9 cellular contexts compared by ENCODE assay signal in genomic region chr5:142982821-142983200, GRCh38.
DNase-seq lines count a peak whose midpoint lies in the region; ATAC-seq and TF ChIP-seq lines count a peak whose summit lies in the region.
"Had no signal": no experiment of that assay in that cellular context is flagged by ENCODE, and none has a peak within 500 bp of the region (broad histone marks: within the 10 kb centered on the region; RNA-seq: fewer than 3 reads in every experiment).

No MANE protein-coding gene starts in this region.

- H3K9me2 ChIP-seq in Karpas-422 (replicated peaks; ENCODE audit: insufficient read depth, low read length): no peaks in the 10 kb centered on the region

- no peaks in the 10 kb centered on the region for H3K9me3 ChIP-seq in CD8-positive, alpha-beta memory T cell (ENCODE audit: low read length)
- H3K9me3 ChIP-seq in Karpas-422 (ENCODE audit: low read length) (no peaks in the 10 kb centered on the region), smooth muscle cell (replicated peaks; ENCODE audit: low read depth) (no peaks in the 10 kb centered on the region)
- H3K9me3 ChIP-seq: ascending aorta had no signal

- H3K4me2 ChIP-seq in Karpas-422 (ENCODE audit: low read depth, low read length, poor library complexity, severe bottlenecking) (no peak overlapping the region), smooth muscle cell (no peak overlapping the region)

- no peaks in the 10 kb centered on the region for H3K27me3 ChIP-seq in CD8-positive, alpha-beta memory T cell (ENCODE audit: insufficient read depth, low read length, poor library complexity, severe bottlenecking)
- H3K27me3 ChIP-seq in Karpas-422 (ENCODE audit: low read length) (no peaks in the 10 kb centered on the region), dorsolateral prefrontal cortex (no peaks in the 10 kb centered on the region), smooth muscle cell (ENCODE audit: low read depth) (no peaks in the 10 kb centered on the region)
- H3K27me3 ChIP-seq: ascending aorta had no signal

- H3K4me1 Mint-ChIP-seq in CD8-positive, alpha-beta memory T cell: peaks cover 68 to 75% (median 75%) of the 10 kb centered on the region in 3 donors
- peaks cover 72 to 73% of the 10 kb centered on the region in 2 donors for H3K4me1 Mint-ChIP-seq in natural killer cell treated with Interleukin-12 subunit alpha and Interleukin-12 subunit beta and Interleukin-15 and Interleukin-18, amount 100 ng/mL, for 72 hours (ENCODE audit: low read depth in 2 of 2)

- no peak for ATAC-seq in natural killer cell treated with Interleukin-12 subunit alpha and Interleukin-12 subunit beta and Interleukin-15 and Interleukin-18, amount 100 ng/mL, for 72 hours
- no peak for ATAC-seq in GM21515 (IDR thresholded peaks at IDR 0.05; ENCODE audit: unreplicated experiment)

- no peaks in the 10 kb centered on the region for H3K36me3 ChIP-seq in CD8-positive, alpha-beta memory T cell (ENCODE audit: insufficient read depth, low read length)
- H3K36me3 ChIP-seq in Karpas-422 (ENCODE audit: insufficient read depth, low read length) (no peaks in the 10 kb centered on the region), smooth muscle cell (ENCODE audit: low read depth) (no peaks in the 10 kb centered on the region)
- H3K36me3 ChIP-seq: ascending aorta had no signal

- no peak for DNase-seq in CD8-positive, alpha-beta memory T cell
- DNase-seq in Karpas-422 (peak; percentile 69), dorsolateral prefrontal cortex (no peak), smooth muscle cell (lab: John Stamatoyannopoulos, UW; ENCODE audit: unreplicated experiment) (no peak), NCI-H1436 (lab: John Stamatoyannopoulos, UW) (no peak), kidney tubule cell (ENCODE audit: low spot score) (no peak)
- DNase-seq in natural killer cell treated with Interleukin-12 subunit alpha and Interleukin-12 subunit beta and Interleukin-15 and Interleukin-18, amount 100 ng/mL, for 72 hours (ENCODE audit: low spot score): no peak

- H3K4me3 ChIP-seq in CD8-positive, alpha-beta memory T cell (ENCODE audit: low read length): no peak overlapping the region
- H3K4me3 ChIP-seq in Karpas-422 (ENCODE audit: low read length) (no peak overlapping the region), dorsolateral prefrontal cortex (peak overlapping the region in 1 of 59 donors; percentile 16), smooth muscle cell (no peak overlapping the region)

- H3K4me3 Mint-ChIP-seq in CD8-positive, alpha-beta memory T cell: peak overlapping the region in 1 of 7 donors; percentile 46
- H3K4me3 Mint-ChIP-seq in natural killer cell treated with Interleukin-12 subunit alpha and Interleukin-12 subunit beta and Interleukin-15 and Interleukin-18, amount 100 ng/mL, for 72 hours: peak overlapping the region; percentile 89

- TF ChIP-seq CTCF in dorsolateral prefrontal cortex (IDR thresholded peaks at IDR 0.05 in 54 of 56, conservative IDR thresholded peaks at IDR 0.05 in 2 of 56; ENCODE audit: low read depth in 1 of 56, partially characterized antibody in 56 of 56): peak in 2 of 56 donors; percentile 4 to 11
- TF ChIP-seq CTCF in smooth muscle cell (IDR thresholded peaks at IDR 0.05; ENCODE audit: borderline replicate concordance, insufficient read depth, poor library complexity, severe bottlenecking): no peak

- peaks cover 0 to 9% (median 8%) of the 10 kb centered on the region in 5 donors for H3K9me3 Mint-ChIP-seq in CD8-positive, alpha-beta memory T cell
- peaks cover 9% of the 10 kb centered on the region for H3K9me3 Mint-ChIP-seq in natural killer cell treated with Interleukin-12 subunit alpha and Interleukin-12 subunit beta and Interleukin-15 and Interleukin-18, amount 100 ng/mL, for 72 hours

- 85% methylated on average over 4 of the region's 4 CpGs for WGBS in smooth muscle cell (ENCODE audit: low lambda C conversion rate)

- POLR2A ChIA-PET in CD8-positive, alpha-beta memory T cell (lab: Charles Lee): interaction anchor here (1.4 to 1.8 kb wide), 2 partner anchors 15 to 21 kb away, joined by 3 to 6 read pairs; no protein-coding TSS in a partner anchor

- peaks cover 9% of the 10 kb centered on the region for H3F3A ChIP-seq in smooth muscle cell (ENCODE audit: low read depth)

- no peak overlapping the region for H3K9ac ChIP-seq in Karpas-422 (ENCODE audit: low read length)
- H3K9ac ChIP-seq in smooth muscle cell (ENCODE audit: low read depth): no peak overlapping the region

- no peaks in the 10 kb centered on the region for H3K27me3 Mint-ChIP-seq in CD8-positive, alpha-beta memory T cell
- no peaks in the 10 kb centered on the region for H3K27me3 Mint-ChIP-seq in natural killer cell treated with Interleukin-12 subunit alpha and Interleukin-12 subunit beta and Interleukin-15 and Interleukin-18, amount 100 ng/mL, for 72 hours

- no peak overlapping the region for H2AFZ ChIP-seq in Karpas-422 (ENCODE audit: low read length)
- H2AFZ ChIP-seq in smooth muscle cell (ENCODE audit: low read depth): no peak overlapping the region

- peaks cover 2 to 14% (median 5%) of the 10 kb centered on the region in 3 donors for H3K36me3 Mint-ChIP-seq in CD8-positive, alpha-beta memory T cell
- peaks cover 35% of the 10 kb centered on the region for H3K36me3 Mint-ChIP-seq in natural killer cell treated with Interleukin-12 subunit alpha and Interleukin-12 subunit beta and Interleukin-15 and Interleukin-18, amount 100 ng/mL, for 72 hours

- no peak overlapping the region for H3K27ac ChIP-seq in CD8-positive, alpha-beta memory T cell (ENCODE audit: low read depth, low read length)
- no peak overlapping the region for H3K27ac ChIP-seq in Karpas-422 (ENCODE audit: low read length)
- peak overlapping the region in 55 of 59 donors; percentile 3 to 93 (median 72) for H3K27ac ChIP-seq in dorsolateral prefrontal cortex
- H3K27ac ChIP-seq in smooth muscle cell (ENCODE audit: low read depth): no peak overlapping the region

- intact Hi-C loops in dorsolateral prefrontal cortex (cut with DNase I): no loop called here

- peak overlapping the region; percentile 58 to 98 (median 92) for H3K27ac Mint-ChIP-seq in CD8-positive, alpha-beta memory T cell
- H3K27ac Mint-ChIP-seq in natural killer cell treated with Interleukin-12 subunit alpha and Interleukin-12 subunit beta and Interleukin-15 and Interleukin-18, amount 100 ng/mL, for 72 hours: peak overlapping the region; percentile 94 to 96

- H4K20me1 ChIP-seq in Karpas-422 (ENCODE audit: insufficient read depth, low read depth, low read length): no peaks in the 10 kb centered on the region
- H4K20me1 ChIP-seq in smooth muscle cell (ENCODE audit: low read depth): no peaks in the 10 kb centered on the region

- peaks cover 49% of the 10 kb centered on the region for H3K4me1 ChIP-seq in CD8-positive, alpha-beta memory T cell (ENCODE audit: insufficient read depth, low read length)
- H3K4me1 ChIP-seq in Karpas-422 (ENCODE audit: low read length) (no peaks in the 10 kb centered on the region), smooth muscle cell (ENCODE audit: low read depth) (peaks cover 26% of the 10 kb centered on the region)

- H3K79me2 ChIP-seq in Karpas-422 (ENCODE audit: low read length) (no peaks in the 10 kb centered on the region), smooth muscle cell (ENCODE audit: low read depth) (no peaks in the 10 kb centered on the region)

- CTCF ChIA-PET in CD8-positive, alpha-beta memory T cell (lab: Charles Lee): interaction anchor here (1.8 kb wide), 2 partner anchors 14 to 20 kb away, joined by 5 to 13 read pairs; no protein-coding TSS in a partner anchor

Comparison
In these comparisons a context has a peak if more than half of its experiments do, and no peak if none do; other contexts are left out.
1. H3K27ac ChIP-seq: peak in dorsolateral prefrontal cortex (55 of 59); none in CD8-positive, alpha-beta memory T cell (single experiment), Karpas-422 (single experiment) and smooth muscle cell (single experiment).